In genomic region chr2:156321243-156321904, GRCh38 we compare ENCODE assay signal across 8 cellular contexts. TPM values are rescaled to one million over a fixed set of nuclear protein-coding genes. Genes with fewer than 3 reads are reported as not detected.
DNase-seq lines count a peak whose midpoint lies in the region; ATAC-seq and TF ChIP-seq lines count a peak whose summit lies in the region.

No MANE protein-coding gene starts in this region.

- H3K36me3 ChIP-seq in psoas muscle (ENCODE audit: insufficient read depth in 1 of 2, low read depth in 1 of 2): peaks cover 0 to 11% of the 10 kb centered on the region in 2 donors

- H3K36me3 Mint-ChIP-seq in T-helper 2 cell treated with Interferon-gamma antibody and Interleukin-4, amounts not matched to agents 5 μg/mL and 100 μg/mL, for 36 hours (ENCODE audit: low read depth): peaks cover 4% of the 10 kb centered on the region

- peaks cover 0 to 43% (median 6%) of the 10 kb centered on the region in 3 donors for H3K27me3 ChIP-seq in psoas muscle (ENCODE audit: insufficient read depth in 3 of 3, low read length in 2 of 3)

- peak overlapping the region; percentile 63 for H3K4me3 ChIP-seq in psoas muscle

- H3K27ac ChIP-seq in psoas muscle: no peak overlapping the region

- ATAC-seq in esophagus mucosa (peak; percentile 36), psoas muscle (peak in 3 of 4 donors; percentile 43 to 68 (median 54)), HG02981 (IDR thresholded peaks at IDR 0.05; ENCODE audit: unreplicated experiment) (no peak)

- 3 to 4% (median 4%) methylated on average over 31 of the region's 31 CpGs for WGBS in psoas muscle, 3 donors

- no peak overlapping the region for H3K27ac Mint-ChIP-seq in T-helper 2 cell treated with Interferon-gamma antibody and Interleukin-4, amounts not matched to agents 5 μg/mL and 100 μg/mL, for 36 hours

- H3K9me3 ChIP-seq in psoas muscle: no peaks in the 10 kb centered on the region

- H3K4me1 ChIP-seq in psoas muscle: peaks cover 14% of the 10 kb centered on the region

- TF ChIP-seq CTCF in psoas muscle (IDR thresholded peaks at IDR 0.05) (no peak), GM10266 (IDR thresholded peaks at IDR 0.05; ENCODE audit: control insufficient read depth, insufficient read depth, low read depth, missing control alignments) (no peak)

- peak; percentile 18 for DNase-seq in EH (ENCODE audit: low read depth)
- peak; percentile 21 for DNase-seq in T-helper 2 cell treated with Interferon-gamma antibody and Interleukin-4, amounts not matched to agents 5 μg/mL and 100 μg/mL, for 36 hours (ENCODE audit: low spot score)
- peak; percentile 19 to 55 for DNase-seq in psoas muscle
- DNase-seq in GM10266 (ENCODE audit: extremely low spot score): no peak
- DNase-seq in NCI-H2107 treated with DMSO at 0.1 percent for 48 hours (lab: John Stamatoyannopoulos, UW; ENCODE audit: unreplicated experiment): no peak
- DNase-seq in NCI-H1436 treated with DMSO at 0.1 percent for 48 hours (lab: John Stamatoyannopoulos, UW): no peak

- H3K9me3 Mint-ChIP-seq in T-helper 2 cell treated with Interferon-gamma antibody and Interleukin-4, amounts not matched to agents 5 μg/mL and 100 μg/mL, for 36 hours: no peaks in the 10 kb centered on the region

- H3K27me3 Mint-ChIP-seq in T-helper 2 cell treated with Interferon-gamma antibody and Interleukin-4, amounts not matched to agents 5 μg/mL and 100 μg/mL, for 36 hours (ENCODE audit: low read depth): peaks cover 85% of the 10 kb centered on the region

- H3K4me1 Mint-ChIP-seq in T-helper 2 cell treated with Interferon-gamma antibody and Interleukin-4, amounts not matched to agents 5 μg/mL and 100 μg/mL, for 36 hours (ENCODE audit: low read depth): peaks cover 20% of the 10 kb centered on the region

- peak overlapping the region; percentile 78 for H3K4me3 Mint-ChIP-seq in T-helper 2 cell treated with Interferon-gamma antibody and Interleukin-4, amounts not matched to agents 5 μg/mL and 100 μg/mL, for 36 hours

- intact Hi-C loops in psoas muscle (cut with DNase I): no loop called here

RNA-seq across cellular contexts. Expression of gene NR4A2, which starts 11.1 kb away (rescaled TPM):
- total RNA-seq in esophagus mucosa (3.1 TPM), psoas muscle (1 to 10 TPM in 2 of 4 donors, under 1 TPM in 2; 0.86 to 2.3 (median 1.3) TPM)
- polyA plus RNA-seq in psoas muscle: 1 to 10 TPM in 2 of 3 donors, under 1 TPM in 1; 0.31 to 1.4 (median 1.2) TPM

Comparison
In these comparisons a context has a peak if more than half of its experiments do, and no peak if none do; other contexts are left out.
1. DNase-seq: peak in EH (single experiment), T-helper 2 cell treated with Interferon-gamma antibody and Interleukin-4, amounts not matched to agents 5 μg/mL and 100 μg/mL, for 36 hours (single experiment) and psoas muscle (2 of 2); none in GM10266 (single experiment), NCI-H2107 treated with DMSO at 0.1 percent for 48 hours (single experiment) and NCI-H1436 treated with DMSO at 0.1 percent for 48 hours (single experiment).